ENCODE assay signal across 16 cellular contexts in genomic region chr15:29849218-29849617, GRCh38. TPM values are rescaled to one million over a fixed set of nuclear protein-coding genes. Genes with fewer than 3 reads are reported as not detected.
DNase-seq lines count a peak whose midpoint lies in the region; TF ChIP-seq lines count a peak whose summit lies in the region.
"Had no signal": no experiment of that assay in that cellular context is flagged by ENCODE, and none has a peak within 500 bp of the region (broad histone marks: within the 10 kb centered on the region; RNA-seq: fewer than 3 reads in every experiment).

No MANE protein-coding gene starts in this region.

- POLR2A ChIA-PET in PC-9 (lab: Charles Lee; ENCODE audit: unreplicated experiment) = no interaction called here

- CTCF ChIA-PET in PC-9 (lab: Charles Lee) = no interaction called here

- TF ChIP-seq EP300 in transverse colon (IDR thresholded peaks at IDR 0.05; ENCODE audit: low read depth) = no peak

- no peaks in the 10 kb centered on the region for H3K79me2 ChIP-seq in PC-9 (ENCODE audit: low read depth)

- peaks cover 23% of the 10 kb centered on the region for H3K4me1 ChIP-seq in PC-9 (replicated peaks; ENCODE audit: insufficient read depth)
- no peaks in the 10 kb centered on the region for H3K4me1 ChIP-seq in ascending aorta
- no peaks in the 10 kb centered on the region for H3K4me1 ChIP-seq in transverse colon

- H3K27ac ChIP-seq in PC-9 (no peak overlapping the region), caudate nucleus (ENCODE audit: low read depth, low read length) (peak overlapping the region; percentile 83), ascending aorta (no peak overlapping the region), transverse colon (no peak overlapping the region)
- H3K27ac ChIP-seq: 22Rv1 had no signal

- BruUV-seq in PC-9 (replicated peaks; lab: Mats Ljungman, UMichigan) = no TSS peak

- H3K4me2 ChIP-seq in PC-9 = 0 out of 2 replicates have a peak overlapping the region, but pooled peaks have one; percentile 12

- TF ChIP-seq CTCF in PC-9 (conservative IDR thresholded peaks at IDR 0.05) = no peak
- no peak for TF ChIP-seq CTCF in ascending aorta (IDR thresholded peaks at IDR 0.05)
- no peak for TF ChIP-seq CTCF in transverse colon (IDR thresholded peaks at IDR 0.05)

- H4K20me1 ChIP-seq in PC-9 (ENCODE audit: insufficient read depth) = no peaks in the 10 kb centered on the region

- H3K36me3 ChIP-seq in PC-9 (ENCODE audit: low read depth) (no peaks in the 10 kb centered on the region), ascending aorta (no peaks in the 10 kb centered on the region), transverse colon (no peaks in the 10 kb centered on the region)

- H3F3A ChIP-seq in PC-9 (ENCODE audit: insufficient read depth, low read depth) = peaks cover 10% of the 10 kb centered on the region

- no peaks in the 10 kb centered on the region for H3K9me3 ChIP-seq in PC-9 (ENCODE audit: insufficient read depth, low read depth)
- H3K9me3 ChIP-seq in ascending aorta = no peaks in the 10 kb centered on the region
- peaks cover 0 to 8% of the 10 kb centered on the region in 2 donors for H3K9me3 ChIP-seq in transverse colon

- no peak for TF ChIP-seq POLR2A in transverse colon (IDR thresholded peaks at IDR 0.05)

- no peak overlapping the region for H2AFZ ChIP-seq in PC-9

- in situ Hi-C loops in transverse colon (cut with MboI; ENCODE audit: low pct_ligation_motif_present in 1 of 4, low pct_unique_long_range_greater_than_20kb in 1 of 4, low sequenced_read_pairs in 3 of 4) = no loop called here

- DNase-seq in DMS53 (lab: John Stamatoyannopoulos, UW) (peak; percentile 32), DMS53 treated with DMSO at 0.1 percent for 48 hours (lab: John Stamatoyannopoulos, UW; ENCODE audit: unreplicated experiment) (no peak), PC-9 (peak in 1 of 2 experiments; percentile 43), caudate nucleus (lab: John Stamatoyannopoulos, UW) (peak in 2 of 61 donors; percentile 26 to 31), NCI-H345 (lab: John Stamatoyannopoulos, UW) (no peak), ascending aorta (ENCODE audit: low spot score in 2 of 2) (no peak), transverse colon (no peak), medulla oblongata (ENCODE audit: extremely low spot score) (no peak)
- DNase-seq: C1 segment of cervical spinal cord, H9, KG1, NCI-H1092 treated with DMSO at 0.1 percent for 48 hours, NCI-H2081 treated with DMSO at 0.1 percent for 48 hours, NCI-H510A treated with DMSO at 0.1 percent for 48 hours, Right ventricle myocardium superior had no signal

- H3K9me2 ChIP-seq in PC-9 (ENCODE audit: insufficient read depth) = no peaks in the 10 kb centered on the region

- WGBS in transverse colon (ENCODE audit: low coverage in 1 of 2), 2 donors = 81% methylated on average over 1 of the region's 1 CpG; no CpG with 5 or more reads in 1 of the 2 donors

- H3K27me3 ChIP-seq in PC-9 (ENCODE audit: insufficient read depth, low read depth) (no peaks in the 10 kb centered on the region), ascending aorta (no peaks in the 10 kb centered on the region), transverse colon (no peaks in the 10 kb centered on the region)

- H3K4me3 ChIP-seq in PC-9 = no peak overlapping the region
- H3K4me3 ChIP-seq in ascending aorta = no peak overlapping the region
- no peak overlapping the region for H3K4me3 ChIP-seq in transverse colon

- intact Hi-C loops in PC-9 (cut with micrococcal nuclease; ENCODE audit: unreplicated experiment) = no loop called here
- intact Hi-C loops in ascending aorta (cut with DNase I) = no loop called here
- intact Hi-C loops in transverse colon (cut with DNase I; ENCODE audit: low total_unique reads) = no loop called here

RNA-seq across cellular contexts. Expression of gene TJP1, which starts 26.9 kb away (rescaled TPM):
- 152 and 159 TPM in 2 replicates for total RNA-seq in PC-9 (2021)
- total RNA-seq in ascending aorta = 90.0 TPM
- 100 to 1,000 TPM in 1 of 4 donors, 10 to 100 TPM in 3; 69.9 to 119 (median 93.0) TPM for total RNA-seq in transverse colon
